ENCODE assay signal across 8 cellular contexts in the genomic region with DNA sequence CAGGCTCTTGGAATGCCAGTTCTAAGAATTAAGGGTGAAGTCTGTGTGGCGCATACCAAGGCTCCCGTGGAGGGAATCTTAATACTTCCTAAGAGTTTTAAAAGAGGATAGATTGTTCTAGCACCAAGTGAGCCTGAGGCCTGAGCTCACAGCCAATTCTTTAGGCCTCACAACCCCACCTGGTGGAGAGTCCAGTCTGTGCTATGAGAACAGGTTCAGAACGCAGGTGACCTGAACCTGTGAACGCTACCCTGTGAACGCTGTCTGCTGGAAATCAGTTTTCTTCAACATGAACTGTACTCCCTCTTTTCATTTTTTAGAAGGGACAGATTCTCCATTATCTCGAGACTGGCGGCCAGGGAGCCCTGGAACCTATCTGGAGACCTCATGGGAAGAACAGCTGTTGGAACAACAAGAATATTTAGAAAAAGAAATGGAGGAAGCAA. TPM values are rescaled to one million over a fixed set of nuclear protein-coding genes. Genes with fewer than 3 reads are reported as not detected.
DNase-seq lines count a peak whose midpoint lies in the region; ATAC-seq, FAIRE-seq and TF ChIP-seq lines count a peak whose summit lies in the region.

No MANE protein-coding gene starts in this region.

- RAD21 ChIA-PET in GM12878 (lab: Charles Lee; ENCODE audit: unreplicated experiment) = interaction anchor here (1.0 to 6.7 kb wide), 6 partner anchors 9 to 111 kb away, joined by 3 to 109 read pairs (median 6); a partner anchor contains a TSS

- intact Hi-C loops in GM12878 (cut with micrococcal nuclease; ENCODE audit: unreplicated experiment) = loop anchor here (2.0 to 10.0 kb wide), 4 partner anchors 47 to 417 kb away; a partner anchor contains a TSS

- WGBS in GM12878 (ENCODE audit: insufficient coverage, insufficient replicate concordance, low lambda C conversion rate, missing lambda C conversion rate) = 31% methylated on average over 7 of the region's 7 CpGs

- no peaks in the 10 kb centered on the region for H4K20me1 ChIP-seq in GM12878 (ENCODE audit: control insufficient read depth, insufficient read depth)

- peaks cover 3 to 8% of the 10 kb centered on the region in 2 experiments; a peak in 2 of 4 replicates for H3K27me3 ChIP-seq in GM12878 (replicated peaks in 1 of 2; ENCODE audit: control insufficient read depth in 2 of 2, insufficient read depth in 2 of 2, low read length in 1 of 2)

- H3K27ac ChIP-seq in GM12878 (ENCODE audit: control insufficient read depth, insufficient read depth) = no peak overlapping the region

- no peak for TF ChIP-seq EP300 in GM12878 (IDR thresholded peaks at IDR 0.05; ENCODE audit: borderline replicate concordance in 1 of 2, control insufficient read depth in 1 of 2, low read depth in 2 of 2, low read length in 2 of 2)

- no TSS peak for BruUV-seq in GM12878 (replicated peaks; lab: Mats Ljungman, UMichigan)

- no peak overlapping the region for H3K4me3 ChIP-seq in GM12878

- peak; percentile 72 for FAIRE-seq in GM12878 (lab: Jason Lieb, UNC)

- no peak overlapping the region for H3K9ac ChIP-seq in GM12878 (ENCODE audit: control insufficient read depth, insufficient read depth, low read length)

- POLR2A ChIA-PET in GM12878 (lab: Charles Lee) = interaction anchor here (1.0 to 1.5 kb wide), 3 partner anchors 48 to 52 kb away, joined by 3 to 5 read pairs (median 3); no protein-coding TSS in a partner anchor

- peak; percentile 70 to 78 (median 74) for TF ChIP-seq CTCF in GM12878 (IDR thresholded peaks at IDR 0.05 in 2 of 3, conservative IDR thresholded peaks at IDR 0.05 in 1 of 3; ENCODE audit: control insufficient read depth in 2 of 3, extremely low read depth in 1 of 3, insufficient read depth in 1 of 3, low read depth in 3 of 3, low read length in 3 of 3)

- peak; percentile 79 for TF ChIP-seq RAD21 in GM12878 (IDR thresholded peaks at IDR 0.05; ENCODE audit: insufficient read depth, low read depth, low read length)

- H3K4me1 ChIP-seq in GM12878 (ENCODE audit: control insufficient read depth, insufficient read depth, low read length) = peaks cover 4% of the 10 kb centered on the region

- SMC1A ChIA-PET in GM12878 (lab: Charles Lee; ENCODE audit: uncharacterized antibody, unreplicated experiment) = interaction anchor here (0.7 to 3.6 kb wide), 22 partner anchors 10 to 372 kb away, joined by 3 to 45 read pairs (median 4); a partner anchor contains a TSS

- DNase-seq in NCI-H748 (lab: John Stamatoyannopoulos, UW; ENCODE audit: unreplicated experiment) = peak; percentile 37
- no peak for DNase-seq in NCI-H748 treated with DMSO at 0.1 percent for 48 hours (lab: John Stamatoyannopoulos, UW)
- DNase-seq in HPDE6-E6E7 (ENCODE audit: extremely low spot score) = peak; percentile 66
- peak; percentile 33 for DNase-seq in T follicular helper cell (ENCODE audit: low read depth)
- DNase-seq in GM12878 (ENCODE audit: low read depth, low spot score) = peak; percentile 5
- peak; percentile 68 for DNase-seq in inferior parietal cortex (ENCODE audit: extremely low spot score)
- DNase-seq in stimulated activated CD4-positive, alpha-beta T cell treated with anti-CD3 and anti-CD28 coated beads, Interleukin-15, amount 100 ng/mL, for 48 hours (ENCODE audit: low read depth in 2 of 2) = peak; percentile 38 to 43
- DNase-seq in cortex of kidney (lab: John Stamatoyannopoulos, UW) = no peak

- peak; percentile 96 for ATAC-seq in GM12878

- TF ChIP-seq POLR2A in GM12878 (IDR thresholded peaks at IDR 0.05; ENCODE audit: low read depth, low read length) = no peak

- H2AFZ ChIP-seq in GM12878 (ENCODE audit: control insufficient read depth, low read depth, low read length) = peak overlapping the region; percentile 36

- CTCF ChIA-PET in GM12878 (lab: Yijun Ruan, JAX) = interaction anchor here (0.6 to 8.8 kb wide), 28 partner anchors 10 to 415 kb away, joined by 3 to 180 read pairs (median 4); a partner anchor contains a TSS

- H3K9me3 ChIP-seq in GM12878 (replicated peaks; ENCODE audit: control insufficient read depth, insufficient read depth, low read length) = no peaks in the 10 kb centered on the region

- H3K36me3 ChIP-seq in GM12878 (ENCODE audit: control insufficient read depth in 2 of 2, insufficient read depth in 2 of 2, low read length in 1 of 2) = no peaks in the 10 kb centered on the region

- H3K79me2 ChIP-seq in GM12878 (ENCODE audit: control insufficient read depth, insufficient read depth, low read length) = no peaks in the 10 kb centered on the region

- no peak overlapping the region for H3K4me2 ChIP-seq in GM12878 (ENCODE audit: control insufficient read depth, insufficient read depth)

- in situ Hi-C loops in GM12878 (cut with MboI) = no loop called here

TF ChIP-seq in GM12878, 131 proteins besides CTCF, POLR2A, EP300 and RAD21 (continues in another document):
- TF ChIP-seq ZNF384 (IDR thresholded peaks at IDR 0.05; ENCODE audit: borderline replicate concordance, low read depth, low read length) (peak; percentile 37; the same call in 1 of the 2 replicates), BHLHE40 (IDR thresholded peaks at IDR 0.05; ENCODE audit: borderline replicate concordance in 1 of 2, low read depth in 2 of 2, low read length in 1 of 2) (0 out of 4 replicates have a peak, but pooled peaks of 1 of the 2 experiments have one; percentile 24), BRCA1 (IDR thresholded peaks at IDR 0.05; ENCODE audit: low read depth, low read length) (no peak)
- TF ChIP-seq, protein P1, sequence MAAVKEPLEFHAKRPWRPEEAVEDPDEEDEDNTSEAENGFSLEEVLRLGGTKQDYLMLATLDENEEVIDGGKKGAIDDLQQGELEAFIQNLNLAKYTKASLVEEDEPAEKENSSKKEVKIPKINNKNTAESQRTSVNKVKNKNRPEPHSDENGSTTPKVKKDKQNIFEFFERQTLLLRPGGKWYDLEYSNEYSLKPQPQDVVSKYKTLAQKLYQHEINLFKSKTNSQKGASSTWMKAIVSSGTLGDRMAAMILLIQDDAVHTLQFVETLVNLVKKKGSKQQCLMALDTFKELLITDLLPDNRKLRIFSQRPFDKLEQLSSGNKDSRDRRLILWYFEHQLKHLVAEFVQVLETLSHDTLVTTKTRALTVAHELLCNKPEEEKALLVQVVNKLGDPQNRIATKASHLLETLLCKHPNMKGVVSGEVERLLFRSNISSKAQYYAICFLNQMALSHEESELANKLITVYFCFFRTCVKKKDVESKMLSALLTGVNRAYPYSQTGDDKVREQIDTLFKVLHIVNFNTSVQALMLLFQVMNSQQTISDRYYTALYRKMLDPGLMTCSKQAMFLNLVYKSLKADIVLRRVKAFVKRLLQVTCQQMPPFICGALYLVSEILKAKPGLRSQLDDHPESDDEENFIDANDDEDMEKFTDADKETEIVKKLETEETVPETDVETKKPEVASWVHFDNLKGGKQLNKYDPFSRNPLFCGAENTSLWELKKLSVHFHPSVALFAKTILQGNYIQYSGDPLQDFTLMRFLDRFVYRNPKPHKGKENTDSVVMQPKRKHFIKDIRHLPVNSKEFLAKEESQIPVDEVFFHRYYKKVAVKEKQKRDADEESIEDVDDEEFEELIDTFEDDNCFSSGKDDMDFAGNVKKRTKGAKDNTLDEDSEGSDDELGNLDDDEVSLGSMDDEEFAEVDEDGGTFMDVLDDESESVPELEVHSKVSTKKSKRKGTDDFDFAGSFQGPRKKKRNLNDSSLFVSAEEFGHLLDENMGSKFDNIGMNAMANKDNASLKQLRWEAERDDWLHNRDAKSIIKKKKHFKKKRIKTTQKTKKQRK (IDR thresholded peaks at IDR 0.05; ENCODE audit: low read depth, low read length) = no peak

RNA-seq across cellular contexts. Expression of a gene that starts 43.2 kb away (rescaled TPM):
- total RNA-seq in GM12878 (2013; cell fraction: nucleolus; rRNA removed) = 18.7 and 19.4 TPM in 2 replicates
- total RNA-seq in GM12878 (2014; rRNA removed) = 51.2 and 54.1 TPM in 2 replicates
- total RNA-seq in GM12878 (2014; rRNA removed; fragmentation: Illumina TruSeq; extraction: Trizol) = 44.3 and 45.6 TPM in 2 replicates
- total RNA-seq in GM12878 (2021) = 38.2 and 38.8 TPM in 2 replicates
- polyA plus RNA-seq in GM12878 (2011; ENCODE audit: low read depth) = 12.1 TPM
- 42.0 and 43.8 TPM in 2 replicates for polyA plus RNA-seq in GM12878 (2011; rRNA removed)
- polyA plus RNA-seq in GM12878 (2011; cell fraction: cytosol; rRNA removed) = 25.3 and 27.1 TPM in 2 replicates
- polyA plus RNA-seq in GM12878 (2011; cell fraction: nucleus; rRNA removed) = 13.5 and 14.4 TPM in 2 replicates
- polyA plus RNA-seq in GM12878 (2012) = 19.7 and 19.8 TPM in 2 replicates
- 55.2 and 67.2 TPM in 2 replicates for polyA plus RNA-seq in GM12878 (2014; fragmentation: Illumina TruSeq; extraction: Trizol)
- polyA plus RNA-seq in GM12878 (2014; fragmentation: Nextera tagmentation; extraction: Ambion mirVana) = 10 to 100 TPM; 16.5 to 21.4 TPM
- 27.9 and 36.0 TPM in 2 replicates for polyA plus RNA-seq in GM12878 (2014; rRNA removed)
- polyA plus RNA-seq in GM12878 (2016; fragmentation: Nextera tagmentation; extraction: Ambion mirVana) = 10 to 100 TPM; 71.3 to 79.9 TPM
- 29.6 and 33.5 TPM in 2 replicates for polyA minus RNA-seq in GM12878 (2011; rRNA and poly(A)+ RNA removed)
- 20.6 and 21.0 TPM in 2 replicates for polyA minus RNA-seq in GM12878 (2011; cell fraction: cytosol; rRNA and poly(A)+ RNA removed)
- polyA minus RNA-seq in GM12878 (2011; cell fraction: nucleus; rRNA and poly(A)+ RNA removed) = 8.2 and 15.6 TPM in 2 replicates

RNA-seq across cellular contexts. Expression of a gene that starts 44.9 kb away (rescaled TPM):
- 3.7 and 5.0 TPM in 2 replicates for total RNA-seq in GM12878 (2013; cell fraction: nucleolus; rRNA removed)
- total RNA-seq in GM12878 (2014; rRNA removed) (0.62 and 2.2 TPM in 2 replicates), GM12878 (2014; rRNA removed; fragmentation: Illumina TruSeq; extraction: Trizol) (0.89 and 1.0 TPM in 2 replicates), GM12878 (2021) (1.1 and 1.4 TPM in 2 replicates)
- polyA plus RNA-seq in GM12878 (2011; ENCODE audit: low read depth) = 0.77 TPM
- polyA plus RNA-seq in GM12878 (2011; rRNA removed) (0.10 and 0.17 TPM in 2 replicates), GM12878 (2014; fragmentation: Illumina TruSeq; extraction: Trizol) (0.82 and 0.93 TPM in 2 replicates), GM12878 (2014; fragmentation: Nextera tagmentation; extraction: Ambion mirVana) (under 1 TPM; 0.23 to 0.26 TPM), GM12878 (2014; rRNA removed) (0.55 and 0.88 TPM in 2 replicates), GM12878 (2016; fragmentation: Nextera tagmentation; extraction: Ambion mirVana) (under 1 TPM; 0.39 to 0.44 TPM)
- polyA plus RNA-seq in GM12878 (2011; cell fraction: cytosol; rRNA removed) = 0.07 and 0.08 TPM in 2 replicates
- 0.07 and 0.27 TPM in 2 replicates for polyA plus RNA-seq in GM12878 (2011; cell fraction: nucleus; rRNA removed)
- polyA plus RNA-seq in GM12878 (2012) = 0.56 and 0.64 TPM in 2 replicates
- 0.07 and 0.26 TPM in 2 replicates for polyA minus RNA-seq in GM12878 (2011; rRNA and poly(A)+ RNA removed)
- polyA minus RNA-seq in GM12878 (2011; cell fraction: cytosol; rRNA and poly(A)+ RNA removed) = not detected in 2 replicates
- polyA minus RNA-seq in GM12878 (2011; cell fraction: nucleus; rRNA and poly(A)+ RNA removed) = under 0.01 and 0.19 TPM in 2 replicates

Comparison
In these comparisons a context has a peak if more than half of its experiments do, and no peak if none do; other contexts are left out.
1. DNase-seq: peak in NCI-H748 (single experiment), HPDE6-E6E7 (single experiment), T follicular helper cell (single experiment), GM12878 (single experiment), inferior parietal cortex (single experiment) and stimulated activated CD4-positive, alpha-beta T cell treated with anti-CD3 and anti-CD28 coated beads, Interleukin-15, amount 100 ng/mL, for 48 hours (2 of 2); none in NCI-H748 treated with DMSO at 0.1 percent for 48 hours (single experiment) and cortex of kidney (single experiment).